ENCODE assay signal across 32 cellular contexts in genomic region chr11:27094062-27094587, GRCh38. TPM values are rescaled to one million over a fixed set of nuclear protein-coding genes. Genes with fewer than 3 reads are reported as not detected.
"Had no signal": no experiment of that assay in that cellular context is flagged by ENCODE, and none has a peak within 500 bp of the region (broad histone marks: within the 10 kb centered on the region; RNA-seq: fewer than 3 reads in every experiment).

No MANE protein-coding gene starts in this region.

- H3K4me3 Mint-ChIP-seq: activated CD4-positive, alpha-beta memory T cell treated with anti-CD3 and anti-CD28 coated beads, Interleukin-2, amount 10 ng/mL, durations not matched to agents 7 days and 5 days; activated CD4-positive, alpha-beta T cell treated with anti-CD3 and anti-CD28 coated beads for 36 hours; activated naive CD8-positive, alpha-beta T cell treated with anti-CD3 and anti-CD28 coated beads, Interleukin-2, amount 10 ng/mL, durations not matched to agents 7 days and 5 days; activated T-cell treated with anti-CD3 and anti-CD28 coated beads, Interleukin-2, amount 50 U/mL, for 72 hours had no signal

- H3K36me3 ChIP-seq: adrenal gland, MG63, Peyer's patch, SJCRH30, WERI-Rb-1 had no signal

- H3K36me3 Mint-ChIP-seq: activated naive CD8-positive, alpha-beta T cell treated with anti-CD3 and anti-CD28 coated beads, Interleukin-2, amount 10 ng/mL, durations not matched to agents 7 days and 5 days had no signal

- DNase-seq: activated CD4-positive, alpha-beta memory T cell treated with anti-CD3 and anti-CD28 coated beads, Interleukin-2, amount 10 ng/mL, durations not matched to agents 7 days and 5 days; activated CD4-positive, alpha-beta T cell treated with anti-CD3 and anti-CD28 coated beads for 36 hours; activated CD4-positive, alpha-beta T cell treated with anti-CD3 and anti-CD28 coated beads, Interleukin-2, amount 50 U/mL, for 1 hour; activated CD8-positive, alpha-beta memory T cell treated with anti-CD3 and anti-CD28 coated beads, Interleukin-2, amount 50 U/mL, for 4 hours; activated gamma-delta T cell treated with Interleukin-2 at 50 U/mL for 16 hours; activated naive CD4-positive, alpha-beta T cell treated with anti-CD3 and anti-CD28 coated beads, Interleukin-2, amount 50 U/mL, for 16 hours; activated naive CD8-positive, alpha-beta T cell treated with anti-CD3 and anti-CD28 coated beads, Interleukin-2, amount 10 ng/mL, durations not matched to agents 7 days and 5 days; activated T-cell treated with anti-CD3 and anti-CD28 coated beads, Interleukin-2, amount 50 U/mL, for 72 hours; adrenal gland; anterior cingulate cortex; body of pancreas; MG63; MV-4-11; NCI-H1092 treated with DMSO at 0.1 percent for 48 hours; NCI-H1417 treated with DMSO at 0.1 percent for 48 hours; NCI-H1694; NCI-H2029; NCI-H2107; NCI-H345; NCI-H510A; NCI-H526 treated with DMSO at 0.1 percent for 48 hours; NK-92 treated with Interleukin-12 subunit alpha and Interleukin-12 subunit beta, amount 100 ng/mL, for 24 hours; Peyer's patch; Right ventricle myocardium superior; SJCRH30; SK-N-SH; T-helper 1 cell; WERI-Rb-1 had no signal

- H3K4me1 Mint-ChIP-seq: activated CD4-positive, alpha-beta memory T cell treated with anti-CD3 and anti-CD28 coated beads, Interleukin-2, amount 10 ng/mL, durations not matched to agents 7 days and 5 days; activated CD4-positive, alpha-beta T cell treated with anti-CD3 and anti-CD28 coated beads for 36 hours; activated naive CD8-positive, alpha-beta T cell treated with anti-CD3 and anti-CD28 coated beads, Interleukin-2, amount 10 ng/mL, durations not matched to agents 7 days and 5 days had no signal

- H3K27ac Mint-ChIP-seq: activated CD4-positive, alpha-beta memory T cell treated with anti-CD3 and anti-CD28 coated beads, Interleukin-2, amount 10 ng/mL, durations not matched to agents 7 days and 5 days; activated CD4-positive, alpha-beta T cell treated with anti-CD3 and anti-CD28 coated beads for 36 hours; activated naive CD8-positive, alpha-beta T cell treated with anti-CD3 and anti-CD28 coated beads, Interleukin-2, amount 10 ng/mL, durations not matched to agents 7 days and 5 days; activated T-cell treated with anti-CD3 and anti-CD28 coated beads, Interleukin-2, amount 50 U/mL, for 72 hours; activated T-helper 2 cell treated with anti-CD3 and anti-CD28 coated beads, Interferon-gamma antibody, Interleukin-2, Interleukin-4, amounts not matched to agents 10 μg/mL and 5 μg/mL and 100 μg/mL, durations not matched to agents 14 hours and 24 hours and 36 hours had no signal

- H3K9me3 ChIP-seq: Peyer's patch, SK-N-SH had no signal

- H3K27ac ChIP-seq: adrenal gland, Peyer's patch, RWPE1, SJCRH30, WERI-Rb-1 had no signal

- H3K4me1 ChIP-seq: adrenal gland, Peyer's patch, SJCRH30 had no signal

- H3K27me3 Mint-ChIP-seq: activated CD4-positive, alpha-beta memory T cell treated with anti-CD3 and anti-CD28 coated beads, Interleukin-2, amount 10 ng/mL, durations not matched to agents 7 days and 5 days; activated CD4-positive, alpha-beta T cell treated with anti-CD3 and anti-CD28 coated beads for 36 hours; activated naive CD8-positive, alpha-beta T cell treated with anti-CD3 and anti-CD28 coated beads, Interleukin-2, amount 10 ng/mL, durations not matched to agents 7 days and 5 days had no signal

- H3K4me3 ChIP-seq: adrenal gland, body of pancreas, MG63, Peyer's patch, SJCRH30 had no signal

- ATAC-seq: activated CD4-positive, alpha-beta T cell treated with anti-CD3 and anti-CD28 coated beads for 36 hours; activated T-cell treated with anti-CD3 and anti-CD28 coated beads, Interleukin-2, amount 50 U/mL, for 72 hours; body of pancreas had no signal

- H3K27me3 ChIP-seq: adrenal gland, body of pancreas, MG63, Peyer's patch, SJCRH30 had no signal

RNA-seq across cellular contexts. Expression of gene BBOX1, which starts 53.5 kb away (rescaled TPM):
- total RNA-seq: activated CD4-positive, alpha-beta memory T cell treated with anti-CD3 and anti-CD28 coated beads, Interleukin-2, amount 10 ng/mL, durations not matched to agents 7 days and 5 days; activated CD4-positive, alpha-beta T cell treated with anti-CD3 and anti-CD28 coated beads for 36 hours; activated CD8-positive, alpha-beta memory T cell treated with anti-CD3 and anti-CD28 coated beads for 36 hours; activated naive CD8-positive, alpha-beta T cell treated with anti-CD3 and anti-CD28 coated beads, Interleukin-2, amount 10 ng/mL, durations not matched to agents 7 days and 5 days; activated T-cell treated with anti-CD3 and anti-CD28 coated beads, Interleukin-2, amount 50 U/mL, for 72 hours; activated T-helper 2 cell treated with anti-CD3 and anti-CD28 coated beads, Interferon-gamma antibody, Interleukin-2, Interleukin-4, amounts not matched to agents 10 μg/mL and 5 μg/mL and 100 μg/mL, durations not matched to agents 14 hours and 24 hours and 36 hours; body of pancreas; Peyer's patch; Right ventricle myocardium superior; SJCRH30; T-helper 2 cell treated with Interferon-gamma antibody and Interleukin-4, amounts not matched to agents 100 ng/mL and 5 ng/mL, for 36 hours had no signal
